1 cellular context compared by ENCODE assay signal in genomic region chr1:120179420-120180348, GRCh38.
TF ChIP-seq lines count a peak whose summit lies in the region.

No MANE protein-coding gene starts in this region.

TF ChIP-seq in GM23338, 12 proteins besides CTCF, POLR2A, EP300 and RAD21 (continued from another document):
- TF ChIP-seq, protein P1, sequence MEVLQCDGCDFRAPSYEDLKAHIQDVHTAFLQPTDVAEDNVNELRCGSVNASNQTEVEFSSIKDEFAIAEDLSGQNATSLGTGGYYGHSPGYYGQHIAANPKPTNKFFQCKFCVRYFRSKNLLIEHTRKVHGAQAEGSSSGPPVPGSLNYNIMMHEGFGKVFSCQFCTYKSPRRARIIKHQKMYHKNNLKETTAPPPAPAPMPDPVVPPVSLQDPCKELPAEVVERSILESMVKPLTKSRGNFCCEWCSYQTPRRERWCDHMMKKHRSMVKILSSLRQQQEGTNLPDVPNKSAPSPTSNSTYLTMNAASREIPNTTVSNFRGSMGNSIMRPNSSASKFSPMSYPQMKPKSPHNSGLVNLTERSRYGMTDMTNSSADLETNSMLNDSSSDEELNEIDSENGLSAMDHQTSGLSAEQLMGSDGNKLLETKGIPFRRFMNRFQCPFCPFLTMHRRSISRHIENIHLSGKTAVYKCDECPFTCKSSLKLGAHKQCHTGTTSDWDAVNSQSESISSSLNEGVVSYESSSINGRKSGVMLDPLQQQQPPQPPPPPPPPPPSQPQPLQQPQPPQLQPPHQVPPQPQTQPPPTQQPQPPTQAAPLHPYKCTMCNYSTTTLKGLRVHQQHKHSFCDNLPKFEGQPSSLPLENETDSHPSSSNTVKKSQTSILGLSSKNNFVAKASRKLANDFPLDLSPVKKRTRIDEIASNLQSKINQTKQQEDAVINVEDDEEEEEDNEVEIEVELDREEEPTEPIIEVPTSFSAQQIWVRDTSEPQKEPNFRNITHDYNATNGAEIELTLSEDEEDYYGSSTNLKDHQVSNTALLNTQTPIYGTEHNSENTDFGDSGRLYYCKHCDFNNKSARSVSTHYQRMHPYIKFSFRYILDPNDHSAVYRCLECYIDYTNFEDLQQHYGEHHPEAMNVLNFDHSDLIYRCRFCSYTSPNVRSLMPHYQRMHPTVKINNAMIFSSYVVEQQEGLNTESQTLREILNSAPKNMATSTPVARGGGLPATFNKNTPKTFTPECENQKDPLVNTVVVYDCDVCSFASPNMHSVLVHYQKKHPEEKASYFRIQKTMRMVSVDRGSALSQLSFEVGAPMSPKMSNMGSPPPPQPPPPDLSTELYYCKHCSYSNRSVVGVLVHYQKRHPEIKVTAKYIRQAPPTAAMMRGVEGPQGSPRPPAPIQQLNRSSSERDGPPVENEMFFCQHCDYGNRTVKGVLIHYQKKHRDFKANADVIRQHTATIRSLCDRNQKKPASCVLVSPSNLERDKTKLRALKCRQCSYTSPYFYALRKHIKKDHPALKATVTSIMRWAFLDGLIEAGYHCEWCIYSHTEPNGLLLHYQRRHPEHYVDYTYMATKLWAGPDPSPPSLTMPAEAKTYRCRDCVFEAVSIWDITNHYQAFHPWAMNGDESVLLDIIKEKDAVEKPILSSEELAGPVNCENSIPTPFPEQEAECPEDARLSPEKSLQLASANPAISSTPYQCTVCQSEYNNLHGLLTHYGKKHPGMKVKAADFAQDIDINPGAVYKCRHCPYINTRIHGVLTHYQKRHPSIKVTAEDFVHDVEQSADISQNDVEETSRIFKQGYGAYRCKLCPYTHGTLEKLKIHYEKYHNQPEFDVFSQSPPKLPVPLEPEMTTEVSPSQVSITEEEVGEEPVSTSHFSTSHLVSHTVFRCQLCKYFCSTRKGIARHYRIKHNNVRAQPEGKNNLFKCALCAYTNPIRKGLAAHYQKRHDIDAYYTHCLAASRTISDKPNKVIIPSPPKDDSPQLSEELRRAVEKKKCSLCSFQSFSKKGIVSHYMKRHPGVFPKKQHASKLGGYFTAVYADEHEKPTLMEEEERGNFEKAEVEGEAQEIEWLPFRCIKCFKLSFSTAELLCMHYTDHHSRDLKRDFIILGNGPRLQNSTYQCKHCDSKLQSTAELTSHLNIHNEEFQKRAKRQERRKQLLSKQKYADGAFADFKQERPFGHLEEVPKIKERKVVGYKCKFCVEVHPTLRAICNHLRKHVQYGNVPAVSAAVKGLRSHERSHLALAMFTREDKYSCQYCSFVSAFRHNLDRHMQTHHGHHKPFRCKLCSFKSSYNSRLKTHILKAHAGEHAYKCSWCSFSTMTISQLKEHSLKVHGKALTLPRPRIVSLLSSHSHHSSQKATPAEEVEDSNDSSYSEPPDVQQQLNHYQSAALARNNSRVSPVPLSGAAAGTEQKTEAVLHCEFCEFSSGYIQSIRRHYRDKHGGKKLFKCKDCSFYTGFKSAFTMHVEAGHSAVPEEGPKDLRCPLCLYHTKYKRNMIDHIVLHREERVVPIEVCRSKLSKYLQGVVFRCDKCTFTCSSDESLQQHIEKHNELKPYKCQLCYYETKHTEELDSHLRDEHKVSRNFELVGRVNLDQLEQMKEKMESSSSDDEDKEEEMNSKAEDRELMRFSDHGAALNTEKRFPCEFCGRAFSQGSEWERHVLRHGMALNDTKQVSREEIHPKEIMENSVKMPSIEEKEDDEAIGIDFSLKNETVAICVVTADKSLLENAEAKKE (CRISPR knock-in tag; IDR thresholded peaks at IDR 0.05) = no peak
- TF ChIP-seq EZH2phosphoT487 (IDR thresholded peaks at IDR 0.05; ENCODE audit: unreplicated experiment) (no peak), EZH2 (IDR thresholded peaks at IDR 0.05; ENCODE audit: low read depth, unreplicated experiment) (no peak), ZNF114 (CRISPR knock-in tag; IDR thresholded peaks at IDR 0.05) (no peak), JUNB (IDR thresholded peaks at IDR 0.05; ENCODE audit: unreplicated experiment) (no peak), POLR2AphosphoS5 (IDR thresholded peaks at IDR 0.05; ENCODE audit: low read depth) (no peak), NANOG (IDR thresholded peaks at IDR 0.05; ENCODE audit: borderline replicate concordance) (no peak)
- TF ChIP-seq, protein P2, sequence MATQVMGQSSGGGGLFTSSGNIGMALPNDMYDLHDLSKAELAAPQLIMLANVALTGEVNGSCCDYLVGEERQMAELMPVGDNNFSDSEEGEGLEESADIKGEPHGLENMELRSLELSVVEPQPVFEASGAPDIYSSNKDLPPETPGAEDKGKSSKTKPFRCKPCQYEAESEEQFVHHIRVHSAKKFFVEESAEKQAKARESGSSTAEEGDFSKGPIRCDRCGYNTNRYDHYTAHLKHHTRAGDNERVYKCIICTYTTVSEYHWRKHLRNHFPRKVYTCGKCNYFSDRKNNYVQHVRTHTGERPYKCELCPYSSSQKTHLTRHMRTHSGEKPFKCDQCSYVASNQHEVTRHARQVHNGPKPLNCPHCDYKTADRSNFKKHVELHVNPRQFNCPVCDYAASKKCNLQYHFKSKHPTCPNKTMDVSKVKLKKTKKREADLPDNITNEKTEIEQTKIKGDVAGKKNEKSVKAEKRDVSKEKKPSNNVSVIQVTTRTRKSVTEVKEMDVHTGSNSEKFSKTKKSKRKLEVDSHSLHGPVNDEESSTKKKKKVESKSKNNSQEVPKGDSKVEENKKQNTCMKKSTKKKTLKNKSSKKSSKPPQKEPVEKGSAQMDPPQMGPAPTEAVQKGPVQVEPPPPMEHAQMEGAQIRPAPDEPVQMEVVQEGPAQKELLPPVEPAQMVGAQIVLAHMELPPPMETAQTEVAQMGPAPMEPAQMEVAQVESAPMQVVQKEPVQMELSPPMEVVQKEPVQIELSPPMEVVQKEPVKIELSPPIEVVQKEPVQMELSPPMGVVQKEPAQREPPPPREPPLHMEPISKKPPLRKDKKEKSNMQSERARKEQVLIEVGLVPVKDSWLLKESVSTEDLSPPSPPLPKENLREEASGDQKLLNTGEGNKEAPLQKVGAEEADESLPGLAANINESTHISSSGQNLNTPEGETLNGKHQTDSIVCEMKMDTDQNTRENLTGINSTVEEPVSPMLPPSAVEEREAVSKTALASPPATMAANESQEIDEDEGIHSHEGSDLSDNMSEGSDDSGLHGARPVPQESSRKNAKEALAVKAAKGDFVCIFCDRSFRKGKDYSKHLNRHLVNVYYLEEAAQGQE (IDR thresholded peaks at IDR 0.05; ENCODE audit: unreplicated experiment) = no peak
